Comparison of ENCODE assay signal across 13 cellular contexts in genomic region chr2:118044103-118044716, GRCh38. TPM values are rescaled to one million over a fixed set of nuclear protein-coding genes. Genes with fewer than 3 reads are reported as not detected.
A peak's percentile ranks its signal among the peaks of the same experiment; 100 is the strongest.
DNase-seq lines count a peak whose midpoint lies in the region; ATAC-seq and TF ChIP-seq lines count a peak whose summit lies in the region.
"Had no signal": no experiment of that assay in that cellular context is flagged by ENCODE, and none has a peak within 500 bp of the region (broad histone marks: within the 10 kb centered on the region; RNA-seq: fewer than 3 reads in every experiment).

No MANE protein-coding gene starts in this region.

- H3K27ac ChIP-seq in epithelial cell of prostate: peak overlapping the region; percentile 56
- no peak overlapping the region for H3K27ac ChIP-seq in mammary epithelial cell (ENCODE audit: insufficient read depth, low read depth, low read length)
- H3K27ac ChIP-seq in transverse colon: no peak overlapping the region
- H3K27ac ChIP-seq: 22Rv1; BLaER1 treated with 17β-estradiol and CSF1 and Interleukin-3, amounts not matched to agents 10 nM and 100 nM had no signal

- ATAC-seq in activated CD4-positive, alpha-beta T cell treated with anti-CD3 and anti-CD28 coated beads for 36 hours: peak; percentile 79

- no peak overlapping the region for H3K4me2 ChIP-seq in mammary epithelial cell (ENCODE audit: insufficient read depth, low read depth, low read length)
- H3K4me2 ChIP-seq: BLaER1 treated with 17β-estradiol and CSF1 and Interleukin-3, amounts not matched to agents 10 nM and 100 nM had no signal

- POLR2A ChIA-PET in activated CD4-positive, alpha-beta T cell treated with anti-CD3 and anti-CD28 coated beads for 36 hours (lab: Charles Lee): no interaction called here
- POLR2A ChIA-PET in activated CD4-positive, alpha-beta T cell treated with anti-CD3 and anti-CD28 coated beads, Interleukin-2, amount 10 ng/mL, durations not matched to agents 7 days and 5 days (lab: Charles Lee): interaction anchor here (0.5 kb wide), 1 partner anchor 201 kb away, joined by 3 read pairs; no protein-coding TSS in a partner anchor
- POLR2A ChIA-PET in activated CD4-positive, alpha-beta memory T cell treated with anti-CD3 and anti-CD28 coated beads, Interleukin-2, amount 10 ng/mL, durations not matched to agents 7 days and 5 days (lab: Charles Lee): no interaction called here

- no TSS peak for BruUV-seq in mammary epithelial cell (replicated peaks; lab: Mats Ljungman, UMichigan)

- CTCF ChIA-PET in activated CD4-positive, alpha-beta T cell treated with anti-CD3 and anti-CD28 coated beads for 36 hours (lab: Charles Lee): interaction anchor here (1.1 to 1.5 kb wide), 3 partner anchors 11 to 26 kb away, joined by 3 to 5 read pairs (median 4); no protein-coding TSS in a partner anchor
- CTCF ChIA-PET in activated CD4-positive, alpha-beta T cell treated with anti-CD3 and anti-CD28 coated beads, Interleukin-2, amount 10 ng/mL, durations not matched to agents 7 days and 5 days (lab: Charles Lee): no interaction called here
- CTCF ChIA-PET in activated CD4-positive, alpha-beta memory T cell treated with anti-CD3 and anti-CD28 coated beads, Interleukin-2, amount 10 ng/mL, durations not matched to agents 7 days and 5 days (lab: Charles Lee): interaction anchor here (2.5 to 3.9 kb wide), 2 partner anchors 11 to 16 kb away, joined by 9 to 53 read pairs; no protein-coding TSS in a partner anchor
- CTCF ChIA-PET in mammary epithelial cell (lab: Charles Lee; ENCODE audit: low non-redundant PET): no interaction called here

- WGBS in mammary epithelial cell (ENCODE audit: low coverage, missing lambda C conversion rate): 79% methylated on average over 6 of the region's 6 CpGs
- 76 to 85% methylated on average over 5 to 6 of the region's 6 CpGs for WGBS in transverse colon (ENCODE audit: low coverage in 1 of 2), 2 donors

- H3K36me3 ChIP-seq in mammary epithelial cell (ENCODE audit: insufficient read depth, low read length) (no peaks in the 10 kb centered on the region), transverse colon (no peaks in the 10 kb centered on the region)
- H3K36me3 ChIP-seq: BLaER1 treated with 17β-estradiol and CSF1 and Interleukin-3, amounts not matched to agents 10 nM and 100 nM; HAP-1 had no signal

- H4K20me1 ChIP-seq in mammary epithelial cell (ENCODE audit: insufficient read depth, low read length): no peaks in the 10 kb centered on the region
- H4K20me1 ChIP-seq: BLaER1 treated with 17β-estradiol and CSF1 and Interleukin-3, amounts not matched to agents 10 nM and 100 nM had no signal

- peaks cover 45% of the 10 kb centered on the region for H3K27me3 Mint-ChIP-seq in activated CD4-positive, alpha-beta T cell treated with anti-CD3 and anti-CD28 coated beads for 36 hours
- H3K27me3 Mint-ChIP-seq in activated CD4-positive, alpha-beta T cell treated with anti-CD3 and anti-CD28 coated beads, Interleukin-2, amount 10 ng/mL, durations not matched to agents 7 days and 5 days: peaks cover 55% of the 10 kb centered on the region
- H3K27me3 Mint-ChIP-seq in activated CD4-positive, alpha-beta memory T cell treated with anti-CD3 and anti-CD28 coated beads, Interleukin-2, amount 10 ng/mL, durations not matched to agents 7 days and 5 days: peaks cover 26% of the 10 kb centered on the region

- no peaks in the 10 kb centered on the region for H3K36me3 Mint-ChIP-seq in activated CD4-positive, alpha-beta T cell treated with anti-CD3 and anti-CD28 coated beads for 36 hours (ENCODE audit: low read depth)
- no peaks in the 10 kb centered on the region for H3K36me3 Mint-ChIP-seq in activated CD4-positive, alpha-beta T cell treated with anti-CD3 and anti-CD28 coated beads, Interleukin-2, amount 10 ng/mL, durations not matched to agents 7 days and 5 days (ENCODE audit: low read depth)
- H3K36me3 Mint-ChIP-seq in activated CD4-positive, alpha-beta memory T cell treated with anti-CD3 and anti-CD28 coated beads, Interleukin-2, amount 10 ng/mL, durations not matched to agents 7 days and 5 days (ENCODE audit: low read depth): no peaks in the 10 kb centered on the region
- H3K36me3 Mint-ChIP-seq: CD4-positive, CD25-positive, alpha-beta regulatory T cell had no signal

- in situ Hi-C loops in mammary epithelial cell (cut with MboI; ENCODE audit: low sequenced_read_pairs in 2 of 2) (loop anchor here in 1 of 2 donors (25.0 kb wide), 1 partner anchor 818 kb away; no protein-coding TSS in a partner anchor), transverse colon (cut with MboI; ENCODE audit: low pct_ligation_motif_present in 1 of 4, low pct_unique_long_range_greater_than_20kb in 1 of 4, low sequenced_read_pairs in 3 of 4) (loop anchor here in 3 of 4 donors (25.0 kb wide), 1 partner anchor 818 kb away; no protein-coding TSS in a partner anchor)

- H3K27me3 ChIP-seq in mammary epithelial cell (ENCODE audit: insufficient read depth, low read length): no peaks in the 10 kb centered on the region
- H3K27me3 ChIP-seq in transverse colon: peaks cover 47% of the 10 kb centered on the region
- H3K27me3 ChIP-seq: BLaER1 treated with 17β-estradiol and CSF1 and Interleukin-3, amounts not matched to agents 10 nM and 100 nM had no signal

- no peak overlapping the region for H3K4me3 Mint-ChIP-seq in activated CD4-positive, alpha-beta T cell treated with anti-CD3 and anti-CD28 coated beads for 36 hours
- H3K4me3 Mint-ChIP-seq in activated CD4-positive, alpha-beta T cell treated with anti-CD3 and anti-CD28 coated beads, Interleukin-2, amount 10 ng/mL, durations not matched to agents 7 days and 5 days: no peak overlapping the region
- H3K4me3 Mint-ChIP-seq in activated CD4-positive, alpha-beta memory T cell treated with anti-CD3 and anti-CD28 coated beads, Interleukin-2, amount 10 ng/mL, durations not matched to agents 7 days and 5 days: no peak overlapping the region
- H3K4me3 Mint-ChIP-seq: CD4-positive, CD25-positive, alpha-beta regulatory T cell had no signal

- no peak overlapping the region for H3K9ac ChIP-seq in mammary epithelial cell (ENCODE audit: insufficient read depth, low read length)
- H3K9ac ChIP-seq: BLaER1 treated with 17β-estradiol and CSF1 and Interleukin-3, amounts not matched to agents 10 nM and 100 nM had no signal

- H3K9me3 Mint-ChIP-seq in activated CD4-positive, alpha-beta T cell treated with anti-CD3 and anti-CD28 coated beads for 36 hours (ENCODE audit: low read depth): no peaks in the 10 kb centered on the region
- H3K9me3 Mint-ChIP-seq in activated CD4-positive, alpha-beta T cell treated with anti-CD3 and anti-CD28 coated beads, Interleukin-2, amount 10 ng/mL, durations not matched to agents 7 days and 5 days: no peaks in the 10 kb centered on the region
- no peaks in the 10 kb centered on the region for H3K9me3 Mint-ChIP-seq in activated CD4-positive, alpha-beta memory T cell treated with anti-CD3 and anti-CD28 coated beads, Interleukin-2, amount 10 ng/mL, durations not matched to agents 7 days and 5 days
- H3K9me3 Mint-ChIP-seq: CD4-positive, CD25-positive, alpha-beta regulatory T cell had no signal

- H3K4me1 ChIP-seq in mammary epithelial cell (ENCODE audit: insufficient read depth, low read length) (no peaks in the 10 kb centered on the region), transverse colon (peaks cover 0 to 4% (median 0%) of the 10 kb centered on the region in 4 donors)
- H3K4me1 ChIP-seq: HAP-1 had no signal

- TF ChIP-seq POLR2A in transverse colon (IDR thresholded peaks at IDR 0.05): no peak

- TF ChIP-seq EP300 in transverse colon (IDR thresholded peaks at IDR 0.05; ENCODE audit: low read depth): no peak

- no peak overlapping the region for H2AFZ ChIP-seq in mammary epithelial cell (ENCODE audit: low read depth, low read length)

- dilution Hi-C loops in mammary epithelial cell (cut with HindIII; ENCODE audit: low sequenced_read_pairs): loop anchor here (25.0 kb wide), 1 partner anchor 818 kb away; no protein-coding TSS in a partner anchor

- no peaks in the 10 kb centered on the region for H3K79me2 ChIP-seq in mammary epithelial cell (ENCODE audit: insufficient read depth, low read length)

- peak overlapping the region; percentile 49 for H3K27ac Mint-ChIP-seq in activated CD4-positive, alpha-beta T cell treated with anti-CD3 and anti-CD28 coated beads for 36 hours
- H3K27ac Mint-ChIP-seq in activated CD4-positive, alpha-beta T cell treated with anti-CD3 and anti-CD28 coated beads, Interleukin-2, amount 10 ng/mL, durations not matched to agents 7 days and 5 days: no peak overlapping the region
- H3K27ac Mint-ChIP-seq in activated CD4-positive, alpha-beta memory T cell treated with anti-CD3 and anti-CD28 coated beads, Interleukin-2, amount 10 ng/mL, durations not matched to agents 7 days and 5 days: peak overlapping the region; percentile 62
- H3K27ac Mint-ChIP-seq: CD4-positive, CD25-positive, alpha-beta regulatory T cell had no signal

- intact Hi-C loops in activated CD4-positive, alpha-beta T cell treated with anti-CD3 and anti-CD28 coated beads for 36 hours (cut with DNase I, micrococcal nuclease): loop anchor here (2.0 to 10.0 kb wide), 2 partner anchors 45 to 341 kb away; partner anchors contain the start of gene INSIG2 (in 1 of the 2)
- intact Hi-C loops in mammary epithelial cell (cut with micrococcal nuclease): loop anchor here (10.0 kb wide), 1 partner anchor 341 kb away; no protein-coding TSS in a partner anchor
- intact Hi-C loops in transverse colon (cut with DNase I; ENCODE audit: low total_unique reads): no loop called here

- TF ChIP-seq CTCF in mammary epithelial cell (conservative IDR thresholded peaks at IDR 0.05 in 1 of 2, IDR thresholded peaks at IDR 0.05 in 1 of 2; ENCODE audit: extremely low read depth in 1 of 2, insufficient read depth in 1 of 2, low read depth in 1 of 2, low read length in 2 of 2) (no peak), transverse colon (IDR thresholded peaks at IDR 0.05) (no peak)

- no peak for DNase-seq in activated CD4-positive, alpha-beta T cell treated with anti-CD3 and anti-CD28 coated beads for 36 hours
- no peak for DNase-seq in activated CD4-positive, alpha-beta T cell treated with anti-CD3 and anti-CD28 coated beads, Interleukin-2, amount 10 ng/mL, durations not matched to agents 7 days and 5 days
- DNase-seq in ELR (ENCODE audit: low read depth) (peak; percentile 3), epithelial cell of prostate (ENCODE audit: low read depth, low spot score) (no peak), mammary epithelial cell (no peak), LoVo (ENCODE audit: low spot score) (no peak), transverse colon (no peak)
- DNase-seq in activated CD4-positive, alpha-beta memory T cell treated with anti-CD3 and anti-CD28 coated beads, Interleukin-2, amount 10 ng/mL, durations not matched to agents 7 days and 5 days: no peak
- DNase-seq: CD4-positive, CD25-positive, alpha-beta regulatory T cell; DMS 273 treated with DMSO at 0.1 percent for 48 hours had no signal

- H3K4me1 Mint-ChIP-seq in activated CD4-positive, alpha-beta T cell treated with anti-CD3 and anti-CD28 coated beads for 36 hours: peaks cover 2% of the 10 kb centered on the region
- no peaks in the 10 kb centered on the region for H3K4me1 Mint-ChIP-seq in activated CD4-positive, alpha-beta T cell treated with anti-CD3 and anti-CD28 coated beads, Interleukin-2, amount 10 ng/mL, durations not matched to agents 7 days and 5 days
- peaks cover 24% of the 10 kb centered on the region for H3K4me1 Mint-ChIP-seq in activated CD4-positive, alpha-beta memory T cell treated with anti-CD3 and anti-CD28 coated beads, Interleukin-2, amount 10 ng/mL, durations not matched to agents 7 days and 5 days
- H3K4me1 Mint-ChIP-seq: CD4-positive, CD25-positive, alpha-beta regulatory T cell had no signal

- H3K4me3 ChIP-seq in mammary epithelial cell (replicated peaks in 1 of 3; ENCODE audit: insufficient read depth in 1 of 3, low read depth in 2 of 3, low read length in 3 of 3) (no peak overlapping the region), transverse colon (no peak overlapping the region)
- H3K4me3 ChIP-seq: BLaER1 treated with 17β-estradiol and CSF1 and Interleukin-3, amounts not matched to agents 10 nM and 100 nM; HAP-1 had no signal

- H3K9me3 ChIP-seq in mammary epithelial cell (replicated peaks; ENCODE audit: insufficient read depth, low read length): no peaks in the 10 kb centered on the region
- H3K9me3 ChIP-seq in transverse colon: no peaks in the 10 kb centered on the region
- H3K9me3 ChIP-seq: BLaER1 treated with 17β-estradiol and CSF1 and Interleukin-3, amounts not matched to agents 10 nM and 100 nM; HAP-1 had no signal

RNA-seq across cellular contexts. Expression of gene CCDC93, which starts 30.3 kb away (rescaled TPM):
- 10 to 100 TPM; 26.2 to 39.5 TPM for total RNA-seq in activated CD4-positive, alpha-beta T cell treated with anti-CD3 and anti-CD28 coated beads for 36 hours
- 10 to 100 TPM; 35.5 to 39.1 TPM for total RNA-seq in activated CD4-positive, alpha-beta T cell treated with anti-CD3 and anti-CD28 coated beads, Interleukin-2, amount 10 ng/mL, durations not matched to agents 7 days and 5 days
- total RNA-seq in activated CD4-positive, alpha-beta memory T cell treated with anti-CD3 and anti-CD28 coated beads, Interleukin-2, amount 10 ng/mL, durations not matched to agents 7 days and 5 days: 10 to 100 TPM; 35.0 to 35.6 TPM
- total RNA-seq in mammary epithelial cell (10 to 100 TPM; 23.5 to 24.3 TPM), transverse colon (100 to 1,000 TPM in 1 of 4 donors, 10 to 100 TPM in 3; 41.6 to 450 (median 80.7) TPM)
- polyA plus RNA-seq in mammary epithelial cell: 8.7 TPM
- polyA minus RNA-seq in mammary epithelial cell: 8.7 TPM

RNA-seq across cellular contexts. Expression of gene INSIG2, which starts 44.1 kb away (rescaled TPM):
- total RNA-seq in activated CD4-positive, alpha-beta T cell treated with anti-CD3 and anti-CD28 coated beads for 36 hours: 10 to 100 TPM; 23.5 to 56.4 TPM
- total RNA-seq in activated CD4-positive, alpha-beta T cell treated with anti-CD3 and anti-CD28 coated beads, Interleukin-2, amount 10 ng/mL, durations not matched to agents 7 days and 5 days: 10 to 100 TPM; 18.4 to 25.4 TPM
- total RNA-seq in activated CD4-positive, alpha-beta memory T cell treated with anti-CD3 and anti-CD28 coated beads, Interleukin-2, amount 10 ng/mL, durations not matched to agents 7 days and 5 days: 10 to 100 TPM; 38.2 to 40.9 TPM
- 10 to 100 TPM; 10.5 to 19.8 TPM for total RNA-seq in mammary epithelial cell
- 17.6 TPM for polyA plus RNA-seq in mammary epithelial cell
- 59.3 TPM for polyA minus RNA-seq in mammary epithelial cell
- 10 to 100 TPM in 2 of 4 donors, 1 to 10 TPM in 1, under 1 TPM in 1; 1.00 to 19.5 (median 12.3) TPM for total RNA-seq in transverse colon

Comparison
In these comparisons a context has a peak if more than half of its experiments do, and no peak if none do; other contexts are left out.
1. CTCF ChIA-PET loops: an anchor here in activated CD4-positive, alpha-beta T cell treated with anti-CD3 and anti-CD28 coated beads for 36 hours (1.1 to 1.5 kb wide) and activated CD4-positive, alpha-beta memory T cell treated with anti-CD3 and anti-CD28 coated beads, Interleukin-2, amount 10 ng/mL, durations not matched to agents 7 days and 5 days (2.5 to 3.9 kb wide); none called in activated CD4-positive, alpha-beta T cell treated with anti-CD3 and anti-CD28 coated beads, Interleukin-2, amount 10 ng/mL, durations not matched to agents 7 days and 5 days and mammary epithelial cell.